Comparison of ENCODE assay signal across 2 cellular contexts in the genomic region with DNA sequence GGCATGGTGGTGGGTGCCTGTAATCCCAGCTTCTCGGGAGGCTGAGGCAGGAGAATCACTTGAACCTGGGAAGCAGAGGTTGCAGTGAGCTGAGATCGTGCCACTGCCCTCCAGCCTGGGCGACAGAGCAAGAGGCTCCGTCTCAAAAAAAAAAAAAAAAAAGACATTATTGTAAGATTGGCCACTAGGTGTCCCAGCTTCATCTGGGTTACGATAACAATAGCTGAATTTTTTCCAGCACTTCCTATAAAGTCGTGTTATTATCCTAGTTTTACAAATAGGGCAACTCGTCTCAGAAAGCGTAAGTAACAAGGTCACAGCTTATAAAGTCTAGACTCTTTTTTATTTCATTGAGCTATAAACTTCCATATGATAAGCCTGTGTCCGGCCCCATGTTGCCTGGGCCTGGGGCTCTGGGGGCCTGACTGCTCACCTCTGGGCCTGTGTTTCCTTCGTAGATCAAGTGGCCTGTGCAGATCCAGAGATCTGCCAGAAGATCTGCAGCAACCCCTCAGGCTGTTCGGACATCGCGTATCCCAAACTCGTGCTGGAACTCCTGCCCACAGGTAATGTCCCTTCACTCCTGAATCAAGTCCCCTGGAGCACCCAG.
A peak's percentile ranks its signal among the peaks of the same experiment; 100 is the strongest.
TF ChIP-seq lines count a peak whose summit lies in the region.

No MANE protein-coding gene starts in this region.

TF ChIP-seq in HEK293, 187 proteins besides CTCF, POLR2A, EP300 and RAD21 (continued from another document):
- TF ChIP-seq ZNF510 (tag by site-specific recombination; IDR thresholded peaks at IDR 0.05; ENCODE audit: insufficient replicate concordance) (no peak), FEZF1 (tag by site-specific recombination; IDR thresholded peaks at IDR 0.05) (no peak), ZNF169 (tag by site-specific recombination; IDR thresholded peaks at IDR 0.05) (no peak), ZNF433 (tag by site-specific recombination; IDR thresholded peaks at IDR 0.05; ENCODE audit: low read depth) (no peak), ZNF23 (tag by site-specific recombination; IDR thresholded peaks at IDR 0.05; ENCODE audit: borderline replicate concordance) (no peak), ZNF654 (tag by site-specific recombination; IDR thresholded peaks at IDR 0.05; ENCODE audit: low read depth) (peak; percentile 46), SP2 (tag by site-specific recombination; IDR thresholded peaks at IDR 0.05) (no peak), IKZF3 (tag by site-specific recombination; IDR thresholded peaks at IDR 0.05) (no peak), ZBTB21 (tag by site-specific recombination; IDR thresholded peaks at IDR 0.05) (no peak), SP3 (tag by site-specific recombination; IDR thresholded peaks at IDR 0.05) (no peak), ZNF530 (tag by site-specific recombination; IDR thresholded peaks at IDR 0.05; ENCODE audit: low read depth) (no peak), INSM2 (tag by site-specific recombination; IDR thresholded peaks at IDR 0.05) (no peak), ZNF19 (tag by site-specific recombination; IDR thresholded peaks at IDR 0.05; ENCODE audit: low read depth) (no peak), ZNF274 (IDR thresholded peaks at IDR 0.05; ENCODE audit: low read length) (no peak), ZNF274 (tag by site-specific recombination; IDR thresholded peaks at IDR 0.05; ENCODE audit: borderline replicate concordance) (no peak), ZNF175 (tag by site-specific recombination; IDR thresholded peaks at IDR 0.05) (no peak), ZNF221 (tag by site-specific recombination; IDR thresholded peaks at IDR 0.05; ENCODE audit: borderline replicate concordance) (no peak), ZBTB17 (tag by site-specific recombination; IDR thresholded peaks at IDR 0.05) (peak; percentile 16; the same call in 1 of the 2 replicates), MYNN (tag by site-specific recombination; IDR thresholded peaks at IDR 0.05; ENCODE audit: borderline replicate concordance) (no peak)
- TF ChIP-seq, protein P1, sequence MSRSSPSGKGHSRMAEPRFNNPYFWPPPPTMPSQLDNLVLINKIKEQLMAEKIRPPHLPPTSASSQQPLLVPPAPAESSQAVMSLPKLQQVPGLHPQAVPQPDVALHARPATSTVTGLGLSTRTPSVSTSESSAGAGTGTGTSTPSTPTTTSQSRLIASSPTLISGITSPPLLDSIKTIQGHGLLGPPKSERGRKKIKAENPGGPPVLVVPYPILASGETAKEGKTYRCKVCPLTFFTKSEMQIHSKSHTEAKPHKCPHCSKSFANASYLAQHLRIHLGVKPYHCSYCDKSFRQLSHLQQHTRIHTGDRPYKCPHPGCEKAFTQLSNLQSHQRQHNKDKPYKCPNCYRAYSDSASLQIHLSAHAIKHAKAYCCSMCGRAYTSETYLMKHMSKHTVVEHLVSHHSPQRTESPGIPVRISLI (tag by site-specific recombination; IDR thresholded peaks at IDR 0.05) = 0 out of 2 replicates have a peak, but pooled peaks have one; percentile 31
- TF ChIP-seq, protein P2, sequence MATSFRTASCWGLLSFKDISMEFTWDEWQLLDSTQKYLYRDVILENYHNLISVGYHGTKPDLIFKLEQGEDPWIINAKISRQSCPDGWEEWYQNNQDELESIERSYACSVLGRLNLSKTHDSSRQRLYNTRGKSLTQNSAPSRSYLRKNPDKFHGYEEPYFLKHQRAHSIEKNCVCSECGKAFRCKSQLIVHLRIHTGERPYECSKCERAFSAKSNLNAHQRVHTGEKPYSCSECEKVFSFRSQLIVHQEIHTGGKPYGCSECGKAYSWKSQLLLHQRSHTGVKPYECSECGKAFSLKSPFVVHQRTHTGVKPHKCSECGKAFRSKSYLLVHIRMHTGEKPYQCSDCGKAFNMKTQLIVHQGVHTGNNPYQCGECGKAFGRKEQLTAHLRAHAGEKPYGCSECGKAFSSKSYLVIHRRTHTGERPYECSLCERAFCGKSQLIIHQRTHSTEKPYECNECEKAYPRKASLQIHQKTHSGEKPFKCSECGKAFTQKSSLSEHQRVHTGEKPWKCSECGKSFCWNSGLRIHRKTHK (tag by site-specific recombination; IDR thresholded peaks at IDR 0.05) = no peak

TF ChIP-seq in GM12878, 131 proteins besides CTCF, POLR2A, EP300 and RAD21:
- TF ChIP-seq, protein P3, sequence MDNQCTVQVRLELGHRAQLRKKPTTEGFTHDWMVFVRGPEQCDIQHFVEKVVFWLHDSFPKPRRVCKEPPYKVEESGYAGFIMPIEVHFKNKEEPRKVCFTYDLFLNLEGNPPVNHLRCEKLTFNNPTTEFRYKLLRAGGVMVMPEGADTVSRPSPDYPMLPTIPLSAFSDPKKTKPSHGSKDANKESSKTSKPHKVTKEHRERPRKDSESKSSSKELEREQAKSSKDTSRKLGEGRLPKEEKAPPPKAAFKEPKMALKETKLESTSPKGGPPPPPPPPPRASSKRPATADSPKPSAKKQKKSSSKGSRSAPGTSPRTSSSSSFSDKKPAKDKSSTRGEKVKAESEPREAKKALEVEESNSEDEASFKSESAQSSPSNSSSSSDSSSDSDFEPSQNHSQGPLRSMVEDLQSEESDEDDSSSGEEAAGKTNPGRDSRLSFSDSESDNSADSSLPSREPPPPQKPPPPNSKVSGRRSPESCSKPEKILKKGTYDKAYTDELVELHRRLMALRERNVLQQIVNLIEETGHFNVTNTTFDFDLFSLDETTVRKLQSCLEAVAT (IDR thresholded peaks at IDR 0.05) = no peak
- TF ChIP-seq ZNF384 (IDR thresholded peaks at IDR 0.05; ENCODE audit: borderline replicate concordance, low read depth, low read length) = peak; percentile 73
